ENCODE assay signal across 8 cellular contexts in genomic region chr16:2968738-2969544, GRCh38. TPM values are rescaled to one million over a fixed set of nuclear protein-coding genes. Genes with fewer than 3 reads are reported as not detected.
DNase-seq lines count a peak whose midpoint lies in the region; ATAC-seq and TF ChIP-seq lines count a peak whose summit lies in the region.

TSS of gene PAQR4 (plus strand) at chr16:2969348. CDS start at chr16:2969675, 327 bp downstream.

- TF ChIP-seq CTCF in GM13976 (IDR thresholded peaks at IDR 0.05; ENCODE audit: borderline replicate concordance, control extremely low read depth, extremely low read depth, insufficient read depth, missing control alignments), result no peak
- TF ChIP-seq CTCF in heart right ventricle (IDR thresholded peaks at IDR 0.05), result no peak
- TF ChIP-seq CTCF in upper lobe of left lung (IDR thresholded peaks at IDR 0.05), result peak in 3 of 6 experiments; percentile 11 to 37 (median 35)

- WGBS in heart right ventricle, 2 donors, result 0 to 1% methylated on average over 88 to 98 of the region's 98 CpGs
- 5% methylated on average over 32 of the region's 98 CpGs; no CpG with 5 or more reads in 1 of the 2 donors for WGBS in upper lobe of left lung, 2 donors

- peak in 1 of 4 donors; percentile 63 for TF ChIP-seq POLR2A in upper lobe of left lung (IDR thresholded peaks at IDR 0.05)

- in situ Hi-C loops in GM13976 (cut with MboI; ENCODE audit: low sequenced_read_pairs, unreplicated experiment), result no loop called here

- peaks cover 39 to 50% (median 44%) of the 10 kb centered on the region in 7 donors for H3K27me3 ChIP-seq in heart right ventricle
- peaks cover 0 to 44% (median 32%) of the 10 kb centered on the region in 4 donors for H3K27me3 ChIP-seq in upper lobe of left lung

- peak within 1 kb of the TSS in 9 of 10 donors; percentile 38 to 83 (median 63) for H3K27ac ChIP-seq in heart right ventricle
- H3K27ac ChIP-seq in upper lobe of left lung, result peak within 1 kb of the TSS; percentile 40 to 80 (median 54)

- H3K4me1 ChIP-seq in heart right ventricle (peaks cover 8 to 64% (median 52%) of the 10 kb centered on the region in 9 donors), upper lobe of left lung (peaks cover 41 to 64% (median 49%) of the 10 kb centered on the region in 4 donors)

- H3K9me3 ChIP-seq in heart right ventricle (no peaks in the 10 kb centered on the region), upper lobe of left lung (no peaks in the 10 kb centered on the region)

- ATAC-seq in HG02759 (IDR thresholded peaks at IDR 0.05; ENCODE audit: unreplicated experiment), result peak; percentile 74
- ATAC-seq in heart right ventricle, result peak; percentile 88 to 96 (median 92)
- peak; percentile 92 to 95 for ATAC-seq in upper lobe of left lung (ENCODE audit: low FRiP score in 2 of 2)

- H3K4me3 ChIP-seq in heart right ventricle (peak within 1 kb of the TSS; percentile 44 to 90 (median 78)), upper lobe of left lung (peak within 1 kb of the TSS; percentile 72 to 89 (median 82))

- DNase-seq in GM13976 (ENCODE audit: low spot score) (peak; percentile 98), NCI-H1436 (lab: John Stamatoyannopoulos, UW) (peak; percentile 90), T-helper 1 cell (peak; percentile 60 to 90 (median 65)), amniotic epithelial cell (ENCODE audit: low read depth) (peak; percentile 72), heart right ventricle (peak; percentile 83 to 90), posterior vena cava (ENCODE audit: low spot score) (peak; percentile 96), upper lobe of left lung (peak; percentile 92 to 98)

- H3K36me3 ChIP-seq in heart right ventricle, result peaks cover 0 to 21% (median 0%) of the 10 kb centered on the region in 9 donors
- H3K36me3 ChIP-seq in upper lobe of left lung, result no peaks in the 10 kb centered on the region

- no peak for TF ChIP-seq EP300 in upper lobe of left lung (IDR thresholded peaks at IDR 0.05)

- intact Hi-C loops in heart right ventricle (cut with DNase I), result no loop called here
- intact Hi-C loops in posterior vena cava (cut with DNase I), result no loop called here

RNA-seq across cellular contexts. Expression of gene PAQR4, which starts in this region (rescaled TPM):
- total RNA-seq in heart right ventricle (10 to 100 TPM in 1 of 10 donors, 1 to 10 TPM in 9; 3.7 to 13.8 (median 6.5) TPM), posterior vena cava (1 to 10 TPM; 2.5 to 5.4 TPM), upper lobe of left lung (10 to 100 TPM in 2 of 6 donors, 1 to 10 TPM in 4; 5.2 to 13.5 (median 8.3) TPM)
- 10 to 100 TPM in 1 of 2 donors, 1 to 10 TPM in 1; 8.2 to 17.9 TPM for polyA plus RNA-seq in heart right ventricle

Comparison
In these comparisons a context has a peak if more than half of its experiments do, and no peak if none do; other contexts are left out.
1. Peak in every context shown above with its lines: DNase-seq, ATAC-seq, H3K4me3 ChIP-seq and H3K27ac ChIP-seq.